ENCODE assay signal across 14 cellular contexts in genomic region chr2:64137567-64137966, GRCh38. TPM values are rescaled to one million over a fixed set of nuclear protein-coding genes. Genes with fewer than 3 reads are reported as not detected.
DNase-seq lines count a peak whose midpoint lies in the region; ATAC-seq, FAIRE-seq and TF ChIP-seq lines count a peak whose summit lies in the region.
"Had no signal": no experiment of that assay in that cellular context is flagged by ENCODE, and none has a peak within 500 bp of the region (broad histone marks: within the 10 kb centered on the region; RNA-seq: fewer than 3 reads in every experiment).

No MANE protein-coding gene starts in this region.

- peaks cover 33% of the 10 kb centered on the region for H3K36me3 Mint-ChIP-seq in stimulated activated naive CD8-positive, alpha-beta T cell treated with anti-CD3 and anti-CD28 coated beads, Interleukin-15, Interleukin-2, amounts not matched to agents 100 ng/mL and 50 ng/mL, for 24 hours (ENCODE audit: low read depth)
- H3K36me3 Mint-ChIP-seq in T-cell: peaks cover 30% of the 10 kb centered on the region

- no peak for TF ChIP-seq POLR2A in lower leg skin (IDR thresholded peaks at IDR 0.05)

- H3K27ac ChIP-seq in foreskin keratinocyte (peak overlapping the region; percentile 10), kidney (ENCODE audit: low read depth in 2 of 2, low read length in 2 of 2) (no peak overlapping the region)

- POLR2A ChIA-PET in T-cell (lab: Charles Lee): interaction anchor here in 1 of 2 donors (0.6 to 1.0 kb wide), 2 partner anchors 11 to 13 kb away, joined by 3 to 4 read pairs; no protein-coding TSS in a partner anchor

- H3K4me1 ChIP-seq in foreskin keratinocyte: peaks cover 59% of the 10 kb centered on the region
- peaks cover 0 to 2% of the 10 kb centered on the region in 2 donors for H3K4me1 ChIP-seq in kidney (ENCODE audit: control insufficient read depth in 1 of 2, insufficient read depth in 1 of 2, low read depth in 1 of 2, low read length in 2 of 2)

- H3K4me3 Mint-ChIP-seq in stimulated activated naive CD8-positive, alpha-beta T cell treated with anti-CD3 and anti-CD28 coated beads, Interleukin-15, Interleukin-2, amounts not matched to agents 100 ng/mL and 50 ng/mL, for 24 hours: no peak overlapping the region
- H3K4me3 Mint-ChIP-seq in stimulated activated naive CD8-positive, alpha-beta T cell treated with anti-CD3 and anti-CD28 coated beads, Interleukin-15, amount 100 ng/mL, for 72 hours: no peak overlapping the region
- H3K4me3 Mint-ChIP-seq in T-cell: peak overlapping the region in 1 of 3 donors; percentile 56
- H3K4me3 Mint-ChIP-seq: central memory CD8-positive, alpha-beta T cell had no signal

- H3K4me3 ChIP-seq in lower leg skin (ENCODE audit: low read depth, poor library complexity, severe bottlenecking) (no peak overlapping the region), kidney (ENCODE audit: low read length in 2 of 2) (no peak overlapping the region)

- ATAC-seq in stimulated activated naive CD8-positive, alpha-beta T cell treated with anti-CD3 and anti-CD28 coated beads, Interleukin-15, amount 100 ng/mL, for 72 hours: no peak
- ATAC-seq in T-cell (replicated peaks in 1 of 4): no peak
- no peak for ATAC-seq in foreskin keratinocyte

- no peaks in the 10 kb centered on the region for H3K27me3 Mint-ChIP-seq in stimulated activated naive CD8-positive, alpha-beta T cell treated with anti-CD3 and anti-CD28 coated beads, Interleukin-15, Interleukin-2, amounts not matched to agents 100 ng/mL and 50 ng/mL, for 24 hours
- no peaks in the 10 kb centered on the region for H3K27me3 Mint-ChIP-seq in stimulated activated naive CD8-positive, alpha-beta T cell treated with anti-CD3 and anti-CD28 coated beads, Interleukin-15, amount 100 ng/mL, for 72 hours
- no peaks in the 10 kb centered on the region for H3K27me3 Mint-ChIP-seq in T-cell
- H3K27me3 Mint-ChIP-seq: central memory CD8-positive, alpha-beta T cell had no signal

- no peak overlapping the region for H3K9ac ChIP-seq in kidney (ENCODE audit: low read length in 2 of 2)

- no peaks in the 10 kb centered on the region for H3K9me3 Mint-ChIP-seq in stimulated activated naive CD8-positive, alpha-beta T cell treated with anti-CD3 and anti-CD28 coated beads, Interleukin-15, Interleukin-2, amounts not matched to agents 100 ng/mL and 50 ng/mL, for 24 hours
- H3K9me3 Mint-ChIP-seq in stimulated activated naive CD8-positive, alpha-beta T cell treated with anti-CD3 and anti-CD28 coated beads, Interleukin-15, amount 100 ng/mL, for 72 hours: no peaks in the 10 kb centered on the region
- no peaks in the 10 kb centered on the region for H3K9me3 Mint-ChIP-seq in T-cell
- H3K9me3 Mint-ChIP-seq: central memory CD8-positive, alpha-beta T cell had no signal

- TF ChIP-seq CTCF in foreskin keratinocyte (conservative IDR thresholded peaks at IDR 0.05): no peak
- TF ChIP-seq CTCF in lower leg skin (IDR thresholded peaks at IDR 0.05): no peak
- no peak for TF ChIP-seq CTCF in kidney (IDR thresholded peaks at IDR 0.05; ENCODE audit: borderline replicate concordance, extremely low read depth, insufficient read depth)

- intact Hi-C loops in lower leg skin (cut with DNase I; ENCODE audit: low total_unique reads) (no loop called here), kidney (cut with DNase I) (no loop called here)

- H3K9me3 ChIP-seq in kidney (ENCODE audit: control insufficient read depth in 1 of 2, low read length in 2 of 2): no peaks in the 10 kb centered on the region

- CTCF ChIA-PET in T-cell (lab: Charles Lee): no interaction called here

- no peak for FAIRE-seq in kidney (lab: Jason Lieb, UNC)

- H3K4me1 Mint-ChIP-seq in stimulated activated naive CD8-positive, alpha-beta T cell treated with anti-CD3 and anti-CD28 coated beads, Interleukin-15, Interleukin-2, amounts not matched to agents 100 ng/mL and 50 ng/mL, for 24 hours (ENCODE audit: low read depth): peaks cover 97% of the 10 kb centered on the region
- peaks cover 84% of the 10 kb centered on the region for H3K4me1 Mint-ChIP-seq in stimulated activated naive CD8-positive, alpha-beta T cell treated with anti-CD3 and anti-CD28 coated beads, Interleukin-15, amount 100 ng/mL, for 72 hours
- H3K4me1 Mint-ChIP-seq in T-cell: peaks cover 82 to 93% (median 91%) of the 10 kb centered on the region in 3 donors

- H3K27me3 ChIP-seq in foreskin keratinocyte: no peaks in the 10 kb centered on the region

- DNase-seq in stimulated activated naive CD8-positive, alpha-beta T cell treated with anti-CD3 and anti-CD28 coated beads, Interleukin-15, amount 100 ng/mL, for 72 hours: no peak
- DNase-seq in T-cell (no peak), foreskin keratinocyte (peak in 1 of 2 donors; percentile 32), lower leg skin (ENCODE audit: low spot score in 2 of 2) (no peak), NAMALWA (ENCODE audit: low spot score) (no peak), NCI-H128 (lab: John Stamatoyannopoulos, UW; ENCODE audit: unreplicated experiment) (no peak), kidney (no peak)
- DNase-seq: activated CD4-positive, alpha-beta T cell treated with anti-CD3 and anti-CD28 coated beads for 1 hour; activated gamma-delta T cell treated with Interleukin-2 at 50 U/mL for 16 hours; GF-D8; NCI-H1092; NCI-H510A had no signal

- peak overlapping the region; percentile 26 for H3K27ac Mint-ChIP-seq in stimulated activated naive CD8-positive, alpha-beta T cell treated with anti-CD3 and anti-CD28 coated beads, Interleukin-15, Interleukin-2, amounts not matched to agents 100 ng/mL and 50 ng/mL, for 24 hours
- no peak overlapping the region for H3K27ac Mint-ChIP-seq in stimulated activated naive CD8-positive, alpha-beta T cell treated with anti-CD3 and anti-CD28 coated beads, Interleukin-15, amount 100 ng/mL, for 72 hours
- peak overlapping the region; percentile 24 to 31 for H3K27ac Mint-ChIP-seq in T-cell

- H3K36me3 ChIP-seq in kidney (ENCODE audit: control insufficient read depth in 1 of 2, insufficient read depth in 2 of 2, low read length in 2 of 2): no peaks in the 10 kb centered on the region

- 28 to 33% methylated on average over 3 of the region's 3 CpGs for WGBS in lower leg skin, 2 donors

RNA-seq across cellular contexts. Expression of gene PELI1, which starts 6.7 kb away (rescaled TPM):
- 100 to 1,000 TPM in 2 of 5 donors, 10 to 100 TPM in 3; 41.9 to 195 (median 50.4) TPM for total RNA-seq in T-cell
- total RNA-seq in foreskin keratinocyte: 19.2 and 26.0 TPM in 2 replicates
- 5.7 and 8.7 TPM in 2 replicates for polyA plus RNA-seq in foreskin keratinocyte
- 10 to 100 TPM; 38.4 to 57.0 (median 46.0) TPM for total RNA-seq in lower leg skin
- total RNA-seq in kidney: 36.9 TPM
- 4.6 TPM for polyA plus RNA-seq in kidney (ENCODE audit: insufficient read depth, low read depth, low replicate concordance)

Comparison
In these comparisons a context has a peak if more than half of its experiments do, and no peak if none do; other contexts are left out.
1. H3K27ac Mint-ChIP-seq: peak in stimulated activated naive CD8-positive, alpha-beta T cell treated with anti-CD3 and anti-CD28 coated beads, Interleukin-15, Interleukin-2, amounts not matched to agents 100 ng/mL and 50 ng/mL, for 24 hours (single experiment) and T-cell (2 of 2); none in stimulated activated naive CD8-positive, alpha-beta T cell treated with anti-CD3 and anti-CD28 coated beads, Interleukin-15, amount 100 ng/mL, for 72 hours (0 of 2).